1 cellular context compared by ENCODE assay signal in genomic region chr1:201154389-201155165, GRCh38.
TF ChIP-seq lines count a peak whose summit lies in the region.

Gene TMEM9 (minus strand): TSS chr1:201154474. CDS start chr1:201153923, 551 bp downstream.

TF ChIP-seq in HepG2, 621 proteins besides CTCF, POLR2A, EP300 and RAD21 (continued from another document and continues in another):
- TF ChIP-seq GFI1 (CRISPR knock-in tag; IDR thresholded peaks at IDR 0.05; ENCODE audit: borderline replicate concordance) (0 out of 2 replicates have a peak, but pooled peaks have one; percentile 25), CENPX (CRISPR knock-in tag; IDR thresholded peaks at IDR 0.05) (no peak), NFYC (CRISPR knock-in tag; IDR thresholded peaks at IDR 0.05) (peak; percentile 84), POGZ (CRISPR knock-in tag; IDR thresholded peaks at IDR 0.05) (0 out of 2 replicates have a peak, but pooled peaks have one; percentile 33), SNAPC2 (CRISPR knock-in tag; IDR thresholded peaks at IDR 0.05) (no peak), SRF (IDR thresholded peaks at IDR 0.05; ENCODE audit: low read depth, low read length) (peak; percentile 63; the same call in 1 of the 2 replicates), LCORL (IDR thresholded peaks at IDR 0.05) (no peak), LCORL (CRISPR knock-in tag; IDR thresholded peaks at IDR 0.05) (peak; percentile 66), SMAD3 (CRISPR knock-in tag; IDR thresholded peaks at IDR 0.05) (peak; percentile 39; the same call in 1 of the 2 replicates), ZNF136 (CRISPR knock-in tag; IDR thresholded peaks at IDR 0.05; ENCODE audit: low read depth) (no peak), KDM2A (CRISPR knock-in tag; IDR thresholded peaks at IDR 0.05; ENCODE audit: borderline replicate concordance, low read depth) (0 out of 2 replicates have a peak, but pooled peaks have one; percentile 49), ZNF232 (CRISPR knock-in tag; IDR thresholded peaks at IDR 0.05; ENCODE audit: borderline replicate concordance) (no peak; the same call in 1 of the 2 replicates), ZNF746 (CRISPR knock-in tag; IDR thresholded peaks at IDR 0.05) (no peak), SALL1 (CRISPR knock-in tag; IDR thresholded peaks at IDR 0.05) (peak; percentile 37), E2F1 (CRISPR knock-in tag; IDR thresholded peaks at IDR 0.05) (peak; percentile 42; the same call in 1 of the 2 replicates), NCOR1 (IDR thresholded peaks at IDR 0.05; ENCODE audit: borderline replicate concordance, low read length) (0 out of 2 replicates have a peak, but pooled peaks have one; percentile 41), RNF2 (conservative IDR thresholded peaks at IDR 0.05; ENCODE audit: low read depth) (0 out of 2 replicates have a peak, but pooled peaks have one; percentile 12), NONO (IDR thresholded peaks at IDR 0.05) (no peak), NONO (CRISPR knock-in tag; conservative IDR thresholded peaks at IDR 0.05) (peak; percentile 68), ERF (CRISPR knock-in tag; IDR thresholded peaks at IDR 0.05) (no peak), HNF1B (CRISPR knock-in tag; IDR thresholded peaks at IDR 0.05) (peak; percentile 52; the same call in 1 of the 2 replicates), HOXA3 (CRISPR knock-in tag; IDR thresholded peaks at IDR 0.05) (peak; percentile 51; the same call in 1 of the 2 replicates), MAZ (IDR thresholded peaks at IDR 0.05; ENCODE audit: borderline replicate concordance, low read depth, low read length) (0 out of 2 replicates have a peak, but pooled peaks have one; percentile 59), MAZ (CRISPR knock-in tag; IDR thresholded peaks at IDR 0.05; ENCODE audit: low read depth) (peak; percentile 35; the same call in 1 of the 2 replicates), SP2 (CRISPR knock-in tag; IDR thresholded peaks at IDR 0.05) (peak; percentile 93), TARDBP (CRISPR knock-in tag; IDR thresholded peaks at IDR 0.05) (no peak; the same call in 1 of the 2 replicates), U2AF2 (IDR thresholded peaks at IDR 0.05; ENCODE audit: low read depth, low read length) (peak; percentile 92), REPIN1 (CRISPR knock-in tag; IDR thresholded peaks at IDR 0.05; ENCODE audit: borderline replicate concordance, low read depth) (no peak), GABPB1 (CRISPR knock-in tag; IDR thresholded peaks at IDR 0.05) (peak; percentile 11; the same call in 1 of the 2 replicates), CEBPB (IDR thresholded peaks at IDR 0.05; ENCODE audit: borderline replicate concordance, low read depth, low read length) (peak; percentile 100), RFX5 (IDR thresholded peaks at IDR 0.05; ENCODE audit: low read depth, low read length) (peak; percentile 66; the same call in 1 of the 2 replicates), ZNF556 (CRISPR knock-in tag; IDR thresholded peaks at IDR 0.05; ENCODE audit: borderline replicate concordance) (no peak), CREB1 (IDR thresholded peaks at IDR 0.05) (peak; percentile 46; the same call in 1 of the 2 replicates), CREB1 (CRISPR knock-in tag; IDR thresholded peaks at IDR 0.05) (no peak)
- TF ChIP-seq, protein P1, sequence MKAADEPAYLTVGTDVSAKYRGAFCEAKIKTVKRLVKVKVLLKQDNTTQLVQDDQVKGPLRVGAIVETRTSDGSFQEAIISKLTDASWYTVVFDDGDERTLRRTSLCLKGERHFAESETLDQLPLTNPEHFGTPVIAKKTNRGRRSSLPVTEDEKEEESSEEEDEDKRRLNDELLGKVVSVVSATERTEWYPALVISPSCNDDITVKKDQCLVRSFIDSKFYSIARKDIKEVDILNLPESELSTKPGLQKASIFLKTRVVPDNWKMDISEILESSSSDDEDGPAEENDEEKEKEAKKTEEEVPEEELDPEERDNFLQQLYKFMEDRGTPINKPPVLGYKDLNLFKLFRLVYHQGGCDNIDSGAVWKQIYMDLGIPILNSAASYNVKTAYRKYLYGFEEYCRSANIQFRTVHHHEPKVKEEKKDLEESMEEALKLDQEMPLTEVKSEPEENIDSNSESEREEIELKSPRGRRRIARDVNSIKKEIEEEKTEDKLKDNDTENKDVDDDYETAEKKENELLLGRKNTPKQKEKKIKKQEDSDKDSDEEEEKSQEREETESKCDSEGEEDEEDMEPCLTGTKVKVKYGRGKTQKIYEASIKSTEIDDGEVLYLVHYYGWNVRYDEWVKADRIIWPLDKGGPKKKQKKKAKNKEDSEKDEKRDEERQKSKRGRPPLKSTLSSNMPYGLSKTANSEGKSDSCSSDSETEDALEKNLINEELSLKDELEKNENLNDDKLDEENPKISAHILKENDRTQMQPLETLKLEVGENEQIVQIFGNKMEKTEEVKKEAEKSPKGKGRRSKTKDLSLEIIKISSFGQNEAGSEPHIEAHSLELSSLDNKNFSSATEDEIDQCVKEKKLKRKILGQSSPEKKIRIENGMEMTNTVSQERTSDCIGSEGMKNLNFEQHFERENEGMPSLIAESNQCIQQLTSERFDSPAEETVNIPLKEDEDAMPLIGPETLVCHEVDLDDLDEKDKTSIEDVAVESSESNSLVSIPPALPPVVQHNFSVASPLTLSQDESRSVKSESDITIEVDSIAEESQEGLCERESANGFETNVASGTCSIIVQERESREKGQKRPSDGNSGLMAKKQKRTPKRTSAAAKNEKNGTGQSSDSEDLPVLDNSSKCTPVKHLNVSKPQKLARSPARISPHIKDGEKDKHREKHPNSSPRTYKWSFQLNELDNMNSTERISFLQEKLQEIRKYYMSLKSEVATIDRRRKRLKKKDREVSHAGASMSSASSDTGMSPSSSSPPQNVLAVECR (CRISPR knock-in tag; IDR thresholded peaks at IDR 0.05; ENCODE audit: borderline replicate concordance), result peak; percentile 44; the same call in 1 of the 2 replicates
- TF ChIP-seq, protein P2, sequence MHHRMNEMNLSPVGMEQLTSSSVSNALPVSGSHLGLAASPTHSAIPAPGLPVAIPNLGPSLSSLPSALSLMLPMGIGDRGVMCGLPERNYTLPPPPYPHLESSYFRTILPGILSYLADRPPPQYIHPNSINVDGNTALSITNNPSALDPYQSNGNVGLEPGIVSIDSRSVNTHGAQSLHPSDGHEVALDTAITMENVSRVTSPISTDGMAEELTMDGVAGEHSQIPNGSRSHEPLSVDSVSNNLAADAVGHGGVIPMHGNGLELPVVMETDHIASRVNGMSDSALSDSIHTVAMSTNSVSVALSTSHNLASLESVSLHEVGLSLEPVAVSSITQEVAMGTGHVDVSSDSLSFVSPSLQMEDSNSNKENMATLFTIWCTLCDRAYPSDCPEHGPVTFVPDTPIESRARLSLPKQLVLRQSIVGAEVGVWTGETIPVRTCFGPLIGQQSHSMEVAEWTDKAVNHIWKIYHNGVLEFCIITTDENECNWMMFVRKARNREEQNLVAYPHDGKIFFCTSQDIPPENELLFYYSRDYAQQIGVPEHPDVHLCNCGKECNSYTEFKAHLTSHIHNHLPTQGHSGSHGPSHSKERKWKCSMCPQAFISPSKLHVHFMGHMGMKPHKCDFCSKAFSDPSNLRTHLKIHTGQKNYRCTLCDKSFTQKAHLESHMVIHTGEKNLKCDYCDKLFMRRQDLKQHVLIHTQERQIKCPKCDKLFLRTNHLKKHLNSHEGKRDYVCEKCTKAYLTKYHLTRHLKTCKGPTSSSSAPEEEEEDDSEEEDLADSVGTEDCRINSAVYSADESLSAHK (CRISPR knock-in tag; IDR thresholded peaks at IDR 0.05; ENCODE audit: borderline replicate concordance), result no peak
- TF ChIP-seq, protein P3, sequence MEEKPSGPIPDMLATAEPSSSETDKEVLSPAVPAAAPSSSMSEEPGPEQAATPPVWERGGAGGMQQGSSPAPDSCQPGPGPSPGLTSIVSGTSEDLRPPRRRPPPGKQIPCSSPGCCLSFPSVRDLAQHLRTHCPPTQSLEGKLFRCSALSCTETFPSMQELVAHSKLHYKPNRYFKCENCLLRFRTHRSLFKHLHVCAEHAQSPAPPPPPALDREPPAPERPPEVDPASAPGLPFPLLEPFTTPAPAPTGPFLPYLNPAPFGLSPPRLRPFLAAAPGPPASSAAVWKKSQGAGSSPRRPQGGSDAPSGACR (CRISPR knock-in tag; IDR thresholded peaks at IDR 0.05), result 0 out of 2 replicates have a peak, but pooled peaks have one; percentile 34
- TF ChIP-seq, protein P4, sequence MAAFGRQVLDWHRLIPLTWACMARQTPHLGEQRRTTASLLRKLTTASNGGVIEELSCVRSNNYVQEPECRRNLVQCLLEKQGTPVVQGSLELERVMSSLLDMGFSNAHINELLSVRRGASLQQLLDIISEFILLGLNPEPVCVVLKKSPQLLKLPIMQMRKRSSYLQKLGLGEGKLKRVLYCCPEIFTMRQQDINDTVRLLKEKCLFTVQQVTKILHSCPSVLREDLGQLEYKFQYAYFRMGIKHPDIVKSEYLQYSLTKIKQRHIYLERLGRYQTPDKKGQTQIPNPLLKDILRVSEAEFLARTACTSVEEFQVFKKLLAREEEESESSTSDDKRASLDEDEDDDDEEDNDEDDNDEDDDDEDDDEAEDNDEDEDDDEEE (CRISPR knock-in tag; IDR thresholded peaks at IDR 0.05), result no peak
- TF ChIP-seq, protein P5, sequence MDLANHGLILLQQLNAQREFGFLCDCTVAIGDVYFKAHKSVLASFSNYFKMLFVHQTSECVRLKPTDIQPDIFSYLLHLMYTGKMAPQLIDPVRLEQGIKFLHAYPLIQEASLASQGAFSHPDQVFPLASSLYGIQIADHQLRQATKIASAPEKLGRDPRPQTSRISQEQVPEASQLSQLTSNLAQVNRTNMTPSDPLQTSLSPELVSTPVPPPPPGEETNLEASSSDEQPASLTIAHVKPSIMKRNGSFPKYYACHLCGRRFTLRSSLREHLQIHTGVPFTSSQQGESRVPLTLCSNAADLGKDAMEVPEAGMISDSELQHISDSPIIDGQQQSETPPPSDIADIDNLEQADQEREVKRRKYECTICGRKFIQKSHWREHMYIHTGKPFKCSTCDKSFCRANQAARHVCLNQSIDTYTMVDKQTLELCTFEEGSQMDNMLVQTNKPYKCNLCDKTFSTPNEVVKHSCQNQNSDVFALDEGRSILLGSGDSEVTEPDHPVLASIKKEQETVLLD (CRISPR knock-in tag; IDR thresholded peaks at IDR 0.05; ENCODE audit: low read depth), result no peak
- TF ChIP-seq, protein P6, sequence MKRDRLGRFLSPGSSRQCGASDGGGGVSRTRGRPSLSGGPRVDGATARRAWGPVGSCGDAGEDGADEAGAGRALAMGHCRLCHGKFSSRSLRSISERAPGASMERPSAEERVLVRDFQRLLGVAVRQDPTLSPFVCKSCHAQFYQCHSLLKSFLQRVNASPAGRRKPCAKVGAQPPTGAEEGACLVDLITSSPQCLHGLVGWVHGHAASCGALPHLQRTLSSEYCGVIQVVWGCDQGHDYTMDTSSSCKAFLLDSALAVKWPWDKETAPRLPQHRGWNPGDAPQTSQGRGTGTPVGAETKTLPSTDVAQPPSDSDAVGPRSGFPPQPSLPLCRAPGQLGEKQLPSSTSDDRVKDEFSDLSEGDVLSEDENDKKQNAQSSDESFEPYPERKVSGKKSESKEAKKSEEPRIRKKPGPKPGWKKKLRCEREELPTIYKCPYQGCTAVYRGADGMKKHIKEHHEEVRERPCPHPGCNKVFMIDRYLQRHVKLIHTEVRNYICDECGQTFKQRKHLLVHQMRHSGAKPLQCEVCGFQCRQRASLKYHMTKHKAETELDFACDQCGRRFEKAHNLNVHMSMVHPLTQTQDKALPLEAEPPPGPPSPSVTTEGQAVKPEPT (CRISPR knock-in tag; IDR thresholded peaks at IDR 0.05; ENCODE audit: low read depth), result no peak
